Comparison of ENCODE assay signal across 12 cellular contexts in the genomic region with DNA sequence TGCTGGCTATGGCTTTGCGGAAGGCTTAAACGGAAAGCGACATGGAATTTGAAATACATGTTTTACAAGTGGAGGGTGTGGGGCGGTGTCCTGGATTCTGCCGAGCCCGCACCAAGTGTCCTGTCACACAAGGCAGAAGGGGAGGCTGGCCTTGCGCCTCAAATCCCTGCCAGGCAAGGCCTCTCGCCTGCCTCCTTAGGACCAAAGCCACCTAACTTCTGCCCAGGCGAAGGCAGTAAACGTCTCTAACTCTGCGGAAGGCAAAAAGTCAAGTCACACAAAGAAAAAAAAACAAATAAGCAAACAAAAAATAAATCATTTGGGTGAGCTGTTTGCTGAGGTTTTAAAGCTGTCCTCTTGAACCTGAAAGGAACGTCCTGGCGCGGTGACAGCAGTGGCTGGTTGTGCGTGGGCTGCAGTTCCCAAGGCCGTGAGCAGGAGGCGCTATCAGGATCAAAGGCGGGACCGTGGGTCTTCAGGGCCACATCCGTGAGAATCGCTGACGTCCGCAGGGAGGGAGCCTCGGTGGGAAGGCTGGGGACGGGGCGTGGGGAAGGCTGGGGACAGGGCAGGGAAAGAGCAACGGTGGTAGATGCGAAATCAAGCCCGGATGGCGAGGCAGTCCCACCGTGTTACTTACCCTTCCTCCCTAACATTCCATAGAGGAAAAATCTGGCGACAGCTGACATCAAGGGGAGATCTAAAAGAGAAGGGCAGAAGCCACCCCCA.
DNase-seq lines count a peak whose midpoint lies in the region; ATAC-seq and TF ChIP-seq lines count a peak whose summit lies in the region.
"Had no signal": no experiment of that assay in that cellular context is flagged by ENCODE, and none has a peak within 500 bp of the region (broad histone marks: within the 10 kb centered on the region; RNA-seq: fewer than 3 reads in every experiment).

No MANE protein-coding gene starts in this region.

- H3K4me1 ChIP-seq in right cardiac atrium (ENCODE audit: control insufficient read depth, insufficient read depth, low read length) (no peaks in the 10 kb centered on the region), prostate gland (replicated peaks) (no peaks in the 10 kb centered on the region)
- H3K4me1 ChIP-seq: suprapubic skin had no signal

- no peaks in the 10 kb centered on the region for H3K27me3 ChIP-seq in right cardiac atrium (ENCODE audit: control insufficient read depth, insufficient read depth)
- H3K27me3 ChIP-seq in prostate gland (replicated peaks; ENCODE audit: insufficient read depth), result no peaks in the 10 kb centered on the region
- H3K27me3 ChIP-seq: suprapubic skin had no signal

- no peaks in the 10 kb centered on the region for H3K36me3 ChIP-seq in prostate gland
- H3K36me3 ChIP-seq: suprapubic skin had no signal

- in situ Hi-C loops in astrocyte of the cerebellum (cut with HindIII; ENCODE audit: low sequenced_read_pairs) (no loop called here), ACHN (cut with HindIII; ENCODE audit: low pct_ligation_motif_present, low pct_unique_long_range_greater_than_20kb, low sequenced_read_pairs) (no loop called here)

- H3K9me3 ChIP-seq in right cardiac atrium (ENCODE audit: control insufficient read depth, low read length) (no peaks in the 10 kb centered on the region), prostate gland (no peaks in the 10 kb centered on the region)
- H3K9me3 ChIP-seq: suprapubic skin had no signal

- H3K27ac ChIP-seq in right cardiac atrium (ENCODE audit: low read length) (peak overlapping the region; percentile 50), prostate gland (peak overlapping the region; percentile 52 to 68)
- H3K27ac ChIP-seq: suprapubic skin had no signal

- peak; percentile 16; the same call in 1 of the 2 replicates for TF ChIP-seq CTCF in GM12875 (IDR thresholded peaks at IDR 0.05; ENCODE audit: borderline replicate concordance, insufficient read depth, low read depth, low read length)
- peak; percentile 21 for TF ChIP-seq CTCF in astrocyte of the cerebellum (IDR thresholded peaks at IDR 0.05; ENCODE audit: low read depth, low read length, missing control alignments)
- TF ChIP-seq CTCF in prostate gland (IDR thresholded peaks at IDR 0.05), result peak in 3 of 4 experiments; percentile 13 to 54 (median 51)

- 50% methylated on average over 32 of the region's 32 CpGs for WGBS in right cardiac atrium
- WGBS in prostate gland, result 26% methylated on average over 32 of the region's 32 CpGs

- DNase-seq in astrocyte of the cerebellum (ENCODE audit: low read depth) (no peak), right cardiac atrium (peak; percentile 79 to 90 (median 90)), prostate gland (ENCODE audit: low spot score) (peak; percentile 63), NCI-H526 treated with DMSO at 0.1 percent for 48 hours (lab: John Stamatoyannopoulos, UW) (no peak), ACHN (no peak), SW480 (ENCODE audit: low spot score) (no peak)
- DNase-seq: Calu3; NCI-H446 treated with DMSO at 0.1 percent for 48 hours; stimulated activated CD4-positive, alpha-beta T cell treated with anti-CD3 and anti-CD28 coated beads, Interleukin-4, amount 100 ng/mL, for 1 hour had no signal

- H3K4me3 ChIP-seq in GM12875 (ENCODE audit: low read depth, low read length) (no peak overlapping the region), astrocyte of the cerebellum (ENCODE audit: low read depth, low read length) (no peak overlapping the region), right cardiac atrium (ENCODE audit: low read length) (peak overlapping the region; percentile 26), prostate gland (no peak overlapping the region)
- H3K4me3 ChIP-seq: suprapubic skin had no signal

- no peak for TF ChIP-seq POLR2A in prostate gland (IDR thresholded peaks at IDR 0.05)

- ATAC-seq in right cardiac atrium (peak; percentile 85 to 94), HG02870 (IDR thresholded peaks at IDR 0.05; ENCODE audit: unreplicated experiment) (no peak)

- intact Hi-C loops in right cardiac atrium (cut with DNase I) (no loop called here), prostate gland (cut with DNase I) (no loop called here)

Comparison
In these comparisons a context has a peak if more than half of its experiments do, and no peak if none do; other contexts are left out.
1. DNase-seq: peak in right cardiac atrium (3 of 3) and prostate gland (single experiment); none in astrocyte of the cerebellum (single experiment), NCI-H526 treated with DMSO at 0.1 percent for 48 hours (single experiment), ACHN (single experiment) and SW480 (single experiment).
2. Peak in every context shown above with its lines, with median percentiles within 50 percentile points of each other: CTCF ChIP-seq.